ENCODE assay signal across 20 cellular contexts in the genomic region with DNA sequence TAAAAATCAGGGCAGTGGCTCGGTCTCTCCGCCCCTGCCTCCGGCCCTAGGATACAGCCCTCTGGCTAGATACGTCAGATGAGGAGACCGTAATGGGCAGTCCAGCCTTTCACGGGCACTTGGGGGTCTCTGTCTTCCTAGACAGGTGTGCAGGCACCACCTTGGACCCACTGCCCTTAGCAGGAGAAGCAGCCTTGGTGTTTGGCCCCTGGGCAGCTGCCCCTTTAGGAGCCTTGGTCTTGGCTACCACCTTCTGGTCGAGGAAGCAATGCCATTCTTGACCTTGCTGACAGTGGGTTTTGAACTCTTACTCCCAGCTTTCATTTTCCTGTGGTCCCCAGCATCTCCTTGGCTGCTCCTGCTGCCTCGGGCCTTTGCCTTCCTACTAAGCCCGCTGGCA.
"Had no signal": no experiment of that assay in that cellular context is flagged by ENCODE, and none has a peak within 500 bp of the region (broad histone marks: within the 10 kb centered on the region; RNA-seq: fewer than 3 reads in every experiment).

No MANE protein-coding gene starts in this region.

- H3K4me1 ChIP-seq: left lung, upper lobe of right lung had no signal

- H3K4me3 Mint-ChIP-seq: dendritic cell treated with granulocyte-macrophage colony-stimulating factor and Interleukin-4, amounts not matched to agents 40 ng/mL and 50 ng/mL, for 4 days; effector memory CD8-positive, alpha-beta T cell; immature natural killer cell; memory B cell; naive thymus-derived CD4-positive, alpha-beta T cell had no signal

- H3K9me3 Mint-ChIP-seq: dendritic cell treated with granulocyte-macrophage colony-stimulating factor and Interleukin-4, amounts not matched to agents 40 ng/mL and 50 ng/mL, for 4 days; effector memory CD8-positive, alpha-beta T cell; memory B cell had no signal

- DNase-seq: effector memory CD8-positive, alpha-beta T cell; esophagus squamous epithelium; foreskin fibroblast; glutamatergic neuron; immature natural killer cell; left lung; lower lobe of right lung; naive thymus-derived CD4-positive, alpha-beta T cell; spleen; stimulated activated CD4-positive, alpha-beta T cell treated with anti-CD3 and anti-CD28 coated beads, Interleukin-15, amount 100 ng/mL, for 24 hours; stimulated activated CD4-positive, alpha-beta T cell treated with anti-CD3 and anti-CD28 coated beads, Interleukin-1b, Interleukin-23, amount 100 ng/mL, for 48 hours; stimulated activated CD4-positive, alpha-beta T cell treated with anti-CD3 and anti-CD28 coated beads, Interleukin-4, amount 100 ng/mL, for 24 hours; stimulated activated naive CD4-positive, alpha-beta T cell; upper lobe of right lung had no signal

- H3K9me3 ChIP-seq: esophagus squamous epithelium, gastroesophageal sphincter, left lung, lower lobe of right lung, spleen, tibial nerve, upper lobe of right lung, vagina had no signal

- H3K27me3 ChIP-seq: tibial nerve, upper lobe of right lung, vagina had no signal

- H3K4me1 Mint-ChIP-seq: immature natural killer cell, memory B cell had no signal

- H3K4me3 ChIP-seq: esophagus squamous epithelium, gastroesophageal sphincter, left lung, lower lobe of right lung, spleen, tibial nerve, upper lobe of right lung, vagina had no signal

- H3K36me3 ChIP-seq: esophagus squamous epithelium, gastroesophageal sphincter, left lung, lower lobe of right lung, spleen, tibial nerve, upper lobe of right lung, vagina had no signal

- H3K36me3 Mint-ChIP-seq: immature natural killer cell; memory B cell; naive thymus-derived CD4-positive, alpha-beta T cell had no signal

- ATAC-seq: effector memory CD8-positive, alpha-beta T cell; gastroesophageal sphincter; left lung; naive thymus-derived CD4-positive, alpha-beta T cell; sciatic nerve; upper lobe of right lung had no signal

- H3K27ac ChIP-seq: esophagus squamous epithelium, gastroesophageal sphincter, left lung, lower lobe of right lung, spleen, tibial nerve, upper lobe of right lung, vagina had no signal

- H3K27ac Mint-ChIP-seq: dendritic cell treated with granulocyte-macrophage colony-stimulating factor and Interleukin-4, amounts not matched to agents 40 ng/mL and 50 ng/mL, for 4 days; effector memory CD8-positive, alpha-beta T cell; immature natural killer cell; memory B cell; naive thymus-derived CD4-positive, alpha-beta T cell had no signal
